ENCODE assay signal across 2 cellular contexts in the genomic region with DNA sequence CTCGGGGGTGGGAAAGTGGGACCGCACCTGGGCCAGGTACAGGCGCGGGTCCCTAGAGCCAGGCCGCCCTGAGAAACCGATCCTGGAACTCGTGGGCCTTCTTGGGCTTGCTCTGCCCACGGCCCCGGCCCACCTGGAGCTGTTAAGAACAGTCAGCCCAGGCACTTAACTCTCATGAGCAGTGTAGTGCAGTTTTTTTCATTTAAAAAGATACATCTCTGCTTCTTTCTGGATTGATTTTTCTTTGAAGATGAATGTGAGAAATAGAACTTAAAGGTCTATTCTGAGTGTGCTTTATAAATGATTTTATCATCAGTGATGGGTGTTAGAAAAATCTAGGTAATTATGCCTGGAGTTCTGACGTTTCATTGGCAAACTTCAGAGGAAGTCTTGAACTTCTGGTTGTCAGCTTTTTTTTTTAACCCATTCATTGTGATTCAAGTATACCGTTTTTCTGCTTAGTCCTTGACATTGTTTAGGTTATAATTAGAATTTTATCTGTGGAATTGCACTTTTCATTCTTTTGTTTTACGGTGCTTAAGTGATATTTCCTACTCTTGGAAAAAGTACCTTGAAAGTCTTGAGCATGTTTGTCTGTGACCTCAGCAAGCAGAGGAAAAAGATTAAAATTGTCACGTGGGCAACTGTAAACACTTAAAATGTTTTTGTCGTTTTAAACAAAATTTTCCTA.
A peak's percentile ranks its signal among the peaks of the same experiment; 100 is the strongest.
TF ChIP-seq lines count a peak whose summit lies in the region.

No MANE protein-coding gene starts in this region.

TF ChIP-seq in GM23338, 12 proteins besides CTCF, POLR2A, EP300 and RAD21 (continued from another document and continues in another):
- TF ChIP-seq, protein P1, sequence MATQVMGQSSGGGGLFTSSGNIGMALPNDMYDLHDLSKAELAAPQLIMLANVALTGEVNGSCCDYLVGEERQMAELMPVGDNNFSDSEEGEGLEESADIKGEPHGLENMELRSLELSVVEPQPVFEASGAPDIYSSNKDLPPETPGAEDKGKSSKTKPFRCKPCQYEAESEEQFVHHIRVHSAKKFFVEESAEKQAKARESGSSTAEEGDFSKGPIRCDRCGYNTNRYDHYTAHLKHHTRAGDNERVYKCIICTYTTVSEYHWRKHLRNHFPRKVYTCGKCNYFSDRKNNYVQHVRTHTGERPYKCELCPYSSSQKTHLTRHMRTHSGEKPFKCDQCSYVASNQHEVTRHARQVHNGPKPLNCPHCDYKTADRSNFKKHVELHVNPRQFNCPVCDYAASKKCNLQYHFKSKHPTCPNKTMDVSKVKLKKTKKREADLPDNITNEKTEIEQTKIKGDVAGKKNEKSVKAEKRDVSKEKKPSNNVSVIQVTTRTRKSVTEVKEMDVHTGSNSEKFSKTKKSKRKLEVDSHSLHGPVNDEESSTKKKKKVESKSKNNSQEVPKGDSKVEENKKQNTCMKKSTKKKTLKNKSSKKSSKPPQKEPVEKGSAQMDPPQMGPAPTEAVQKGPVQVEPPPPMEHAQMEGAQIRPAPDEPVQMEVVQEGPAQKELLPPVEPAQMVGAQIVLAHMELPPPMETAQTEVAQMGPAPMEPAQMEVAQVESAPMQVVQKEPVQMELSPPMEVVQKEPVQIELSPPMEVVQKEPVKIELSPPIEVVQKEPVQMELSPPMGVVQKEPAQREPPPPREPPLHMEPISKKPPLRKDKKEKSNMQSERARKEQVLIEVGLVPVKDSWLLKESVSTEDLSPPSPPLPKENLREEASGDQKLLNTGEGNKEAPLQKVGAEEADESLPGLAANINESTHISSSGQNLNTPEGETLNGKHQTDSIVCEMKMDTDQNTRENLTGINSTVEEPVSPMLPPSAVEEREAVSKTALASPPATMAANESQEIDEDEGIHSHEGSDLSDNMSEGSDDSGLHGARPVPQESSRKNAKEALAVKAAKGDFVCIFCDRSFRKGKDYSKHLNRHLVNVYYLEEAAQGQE (IDR thresholded peaks at IDR 0.05; ENCODE audit: unreplicated experiment) = no peak
- TF ChIP-seq STAT1 (IDR thresholded peaks at IDR 0.05; ENCODE audit: unreplicated experiment) = no peak
- no peak for TF ChIP-seq CREB1 (CRISPR knock-in tag; IDR thresholded peaks at IDR 0.05; ENCODE audit: low read depth)
- TF ChIP-seq, protein P2, sequence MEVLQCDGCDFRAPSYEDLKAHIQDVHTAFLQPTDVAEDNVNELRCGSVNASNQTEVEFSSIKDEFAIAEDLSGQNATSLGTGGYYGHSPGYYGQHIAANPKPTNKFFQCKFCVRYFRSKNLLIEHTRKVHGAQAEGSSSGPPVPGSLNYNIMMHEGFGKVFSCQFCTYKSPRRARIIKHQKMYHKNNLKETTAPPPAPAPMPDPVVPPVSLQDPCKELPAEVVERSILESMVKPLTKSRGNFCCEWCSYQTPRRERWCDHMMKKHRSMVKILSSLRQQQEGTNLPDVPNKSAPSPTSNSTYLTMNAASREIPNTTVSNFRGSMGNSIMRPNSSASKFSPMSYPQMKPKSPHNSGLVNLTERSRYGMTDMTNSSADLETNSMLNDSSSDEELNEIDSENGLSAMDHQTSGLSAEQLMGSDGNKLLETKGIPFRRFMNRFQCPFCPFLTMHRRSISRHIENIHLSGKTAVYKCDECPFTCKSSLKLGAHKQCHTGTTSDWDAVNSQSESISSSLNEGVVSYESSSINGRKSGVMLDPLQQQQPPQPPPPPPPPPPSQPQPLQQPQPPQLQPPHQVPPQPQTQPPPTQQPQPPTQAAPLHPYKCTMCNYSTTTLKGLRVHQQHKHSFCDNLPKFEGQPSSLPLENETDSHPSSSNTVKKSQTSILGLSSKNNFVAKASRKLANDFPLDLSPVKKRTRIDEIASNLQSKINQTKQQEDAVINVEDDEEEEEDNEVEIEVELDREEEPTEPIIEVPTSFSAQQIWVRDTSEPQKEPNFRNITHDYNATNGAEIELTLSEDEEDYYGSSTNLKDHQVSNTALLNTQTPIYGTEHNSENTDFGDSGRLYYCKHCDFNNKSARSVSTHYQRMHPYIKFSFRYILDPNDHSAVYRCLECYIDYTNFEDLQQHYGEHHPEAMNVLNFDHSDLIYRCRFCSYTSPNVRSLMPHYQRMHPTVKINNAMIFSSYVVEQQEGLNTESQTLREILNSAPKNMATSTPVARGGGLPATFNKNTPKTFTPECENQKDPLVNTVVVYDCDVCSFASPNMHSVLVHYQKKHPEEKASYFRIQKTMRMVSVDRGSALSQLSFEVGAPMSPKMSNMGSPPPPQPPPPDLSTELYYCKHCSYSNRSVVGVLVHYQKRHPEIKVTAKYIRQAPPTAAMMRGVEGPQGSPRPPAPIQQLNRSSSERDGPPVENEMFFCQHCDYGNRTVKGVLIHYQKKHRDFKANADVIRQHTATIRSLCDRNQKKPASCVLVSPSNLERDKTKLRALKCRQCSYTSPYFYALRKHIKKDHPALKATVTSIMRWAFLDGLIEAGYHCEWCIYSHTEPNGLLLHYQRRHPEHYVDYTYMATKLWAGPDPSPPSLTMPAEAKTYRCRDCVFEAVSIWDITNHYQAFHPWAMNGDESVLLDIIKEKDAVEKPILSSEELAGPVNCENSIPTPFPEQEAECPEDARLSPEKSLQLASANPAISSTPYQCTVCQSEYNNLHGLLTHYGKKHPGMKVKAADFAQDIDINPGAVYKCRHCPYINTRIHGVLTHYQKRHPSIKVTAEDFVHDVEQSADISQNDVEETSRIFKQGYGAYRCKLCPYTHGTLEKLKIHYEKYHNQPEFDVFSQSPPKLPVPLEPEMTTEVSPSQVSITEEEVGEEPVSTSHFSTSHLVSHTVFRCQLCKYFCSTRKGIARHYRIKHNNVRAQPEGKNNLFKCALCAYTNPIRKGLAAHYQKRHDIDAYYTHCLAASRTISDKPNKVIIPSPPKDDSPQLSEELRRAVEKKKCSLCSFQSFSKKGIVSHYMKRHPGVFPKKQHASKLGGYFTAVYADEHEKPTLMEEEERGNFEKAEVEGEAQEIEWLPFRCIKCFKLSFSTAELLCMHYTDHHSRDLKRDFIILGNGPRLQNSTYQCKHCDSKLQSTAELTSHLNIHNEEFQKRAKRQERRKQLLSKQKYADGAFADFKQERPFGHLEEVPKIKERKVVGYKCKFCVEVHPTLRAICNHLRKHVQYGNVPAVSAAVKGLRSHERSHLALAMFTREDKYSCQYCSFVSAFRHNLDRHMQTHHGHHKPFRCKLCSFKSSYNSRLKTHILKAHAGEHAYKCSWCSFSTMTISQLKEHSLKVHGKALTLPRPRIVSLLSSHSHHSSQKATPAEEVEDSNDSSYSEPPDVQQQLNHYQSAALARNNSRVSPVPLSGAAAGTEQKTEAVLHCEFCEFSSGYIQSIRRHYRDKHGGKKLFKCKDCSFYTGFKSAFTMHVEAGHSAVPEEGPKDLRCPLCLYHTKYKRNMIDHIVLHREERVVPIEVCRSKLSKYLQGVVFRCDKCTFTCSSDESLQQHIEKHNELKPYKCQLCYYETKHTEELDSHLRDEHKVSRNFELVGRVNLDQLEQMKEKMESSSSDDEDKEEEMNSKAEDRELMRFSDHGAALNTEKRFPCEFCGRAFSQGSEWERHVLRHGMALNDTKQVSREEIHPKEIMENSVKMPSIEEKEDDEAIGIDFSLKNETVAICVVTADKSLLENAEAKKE (CRISPR knock-in tag; IDR thresholded peaks at IDR 0.05) = no peak
- no peak for TF ChIP-seq ZNF114 (CRISPR knock-in tag; IDR thresholded peaks at IDR 0.05)
- TF ChIP-seq EZH2 (IDR thresholded peaks at IDR 0.05; ENCODE audit: low read depth, unreplicated experiment) = no peak
- no peak for TF ChIP-seq JUNB (IDR thresholded peaks at IDR 0.05; ENCODE audit: unreplicated experiment)
- no peak for TF ChIP-seq EZH2phosphoT487 (IDR thresholded peaks at IDR 0.05; ENCODE audit: unreplicated experiment)
- no peak for TF ChIP-seq ZNF331 (CRISPR knock-in tag; IDR thresholded peaks at IDR 0.05; ENCODE audit: low read depth)

TF ChIP-seq in H1, 55 proteins besides CTCF, POLR2A, EP300 and RAD21:
- TF ChIP-seq, protein P3, sequence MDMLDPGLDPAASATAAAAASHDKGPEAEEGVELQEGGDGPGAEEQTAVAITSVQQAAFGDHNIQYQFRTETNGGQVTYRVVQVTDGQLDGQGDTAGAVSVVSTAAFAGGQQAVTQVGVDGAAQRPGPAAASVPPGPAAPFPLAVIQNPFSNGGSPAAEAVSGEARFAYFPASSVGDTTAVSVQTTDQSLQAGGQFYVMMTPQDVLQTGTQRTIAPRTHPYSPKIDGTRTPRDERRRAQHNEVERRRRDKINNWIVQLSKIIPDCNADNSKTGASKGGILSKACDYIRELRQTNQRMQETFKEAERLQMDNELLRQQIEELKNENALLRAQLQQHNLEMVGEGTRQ (IDR thresholded peaks at IDR 0.05; ENCODE audit: low read length) = no peak
- TF ChIP-seq CTBP2 (IDR thresholded peaks at IDR 0.05; ENCODE audit: borderline replicate concordance, insufficient read depth, insufficient read length, low read length) (no peak), RNF2 (IDR thresholded peaks at IDR 0.05; ENCODE audit: borderline replicate concordance, low read depth, low read length, missing control alignments, poor library complexity, severe bottlenecking) (no peak), MAFK (IDR thresholded peaks at IDR 0.05; ENCODE audit: low read depth, low read length) (no peak), SP4 (IDR thresholded peaks at IDR 0.05; ENCODE audit: low read length) (no peak), SAP30 (IDR thresholded peaks at IDR 0.05; ENCODE audit: insufficient read depth, insufficient replicate concordance, low read length) (no peak), SIN3A (conservative IDR thresholded peaks at IDR 0.05 in 1 of 2, IDR thresholded peaks at IDR 0.05 in 1 of 2; ENCODE audit: low read depth in 1 of 2, low read length in 2 of 2) (no peak), HDAC2 (IDR thresholded peaks at IDR 0.05; ENCODE audit: borderline replicate concordance in 1 of 2, low read depth in 2 of 2, low read length in 2 of 2) (0 out of 4 replicates have a peak, but pooled peaks of 1 of the 2 experiments have one; percentile 10)
